23 cellular contexts compared by ENCODE assay signal in genomic region chr4:123014038-123014437, GRCh38.
A peak's percentile ranks its signal among the peaks of the same experiment; 100 is the strongest.
DNase-seq lines count a peak whose midpoint lies in the region; ATAC-seq and TF ChIP-seq lines count a peak whose summit lies in the region.
"Had no signal": no experiment of that assay in that cellular context is flagged by ENCODE, and none has a peak within 500 bp of the region (broad histone marks: within the 10 kb centered on the region; RNA-seq: fewer than 3 reads in every experiment).

No MANE protein-coding gene starts in this region.

- H3K9ac ChIP-seq in adipocyte (ENCODE audit: low read length) (peak overlapping the region; percentile 23), skeletal muscle satellite cell (ENCODE audit: low read depth, low read length) (peak overlapping the region; percentile 62)

- CTCF ChIA-PET in T-cell (lab: Charles Lee): no interaction called here

- no peaks in the 10 kb centered on the region for H3K9me3 Mint-ChIP-seq in T-cell
- H3K9me3 Mint-ChIP-seq: CD4-positive, CD25-positive, alpha-beta regulatory T cell; IgD-negative memory B cell had no signal

- no peaks in the 10 kb centered on the region for H3K9me3 ChIP-seq in adipocyte (ENCODE audit: control insufficient read depth, low read length)
- no peaks in the 10 kb centered on the region for H3K9me3 ChIP-seq in skeletal muscle satellite cell (replicated peaks; ENCODE audit: low read length)
- H3K9me3 ChIP-seq in mucosa of descending colon: no peaks in the 10 kb centered on the region
- H3K9me3 ChIP-seq: BE2C, MG63 had no signal

- H3K27me3 Mint-ChIP-seq in T-cell: no peaks in the 10 kb centered on the region
- H3K27me3 Mint-ChIP-seq: CD4-positive, CD25-positive, alpha-beta regulatory T cell; IgD-negative memory B cell had no signal

- TF ChIP-seq CTCF in mucosa of descending colon (IDR thresholded peaks at IDR 0.05): no peak

- H3K27me3 ChIP-seq in adipocyte (replicated peaks; ENCODE audit: control insufficient read depth, insufficient read depth, low read length) (no peaks in the 10 kb centered on the region), skeletal muscle satellite cell (ENCODE audit: control insufficient read depth, insufficient read depth, low read length) (no peaks in the 10 kb centered on the region)
- H3K27me3 ChIP-seq: BE2C, MG63, SJCRH30 had no signal

- H3K4me1 Mint-ChIP-seq in T-cell: no peaks in the 10 kb centered on the region
- H3K4me1 Mint-ChIP-seq: IgD-negative memory B cell had no signal

- no peaks in the 10 kb centered on the region for H3K36me3 ChIP-seq in adipocyte (ENCODE audit: control insufficient read depth, insufficient read depth, low read length, severe bottlenecking)
- H3K36me3 ChIP-seq in skeletal muscle satellite cell (ENCODE audit: insufficient read depth, low read length): peaks cover 2% of the 10 kb centered on the region
- no peaks in the 10 kb centered on the region for H3K36me3 ChIP-seq in mucosa of descending colon (ENCODE audit: low read depth)
- H3K36me3 ChIP-seq: BE2C had no signal

- no peak overlapping the region for H3K4me3 Mint-ChIP-seq in T-cell
- H3K4me3 Mint-ChIP-seq: CD4-positive, CD25-positive, alpha-beta regulatory T cell had no signal

- peak; percentile 52 for DNase-seq in GM03348 (ENCODE audit: low spot score)
- DNase-seq in adipocyte (ENCODE audit: low read depth): peak; percentile 38
- DNase-seq in fibroblast of peridontal ligament (ENCODE audit: extremely low read depth): peak; percentile 45
- DNase-seq in stimulated activated naive CD4-positive, alpha-beta T cell treated with Interleukin-2 at 50 U/mL for 16 hours (lab: John Stamatoyannopoulos, UW): no peak
- DNase-seq in T-cell: no peak
- no peak for DNase-seq in mucosa of descending colon
- DNase-seq: BE2C; Calu3; CD4-positive, CD25-positive, alpha-beta regulatory T cell; Kasumi-1; MG63; NCI-H1092; NCI-H146; NCI-H2029 treated with DMSO at 0.1 percent for 48 hours; NCI-H2171; NCI-H446; NCI-H69; SJCRH30; SW 1271 had no signal

- intact Hi-C loops in mucosa of descending colon (cut with DNase I, micrococcal nuclease): no loop called here

- H3K4me3 ChIP-seq in adipocyte (ENCODE audit: low read length) (no peak overlapping the region), skeletal muscle satellite cell (ENCODE audit: low read length) (no peak overlapping the region), mucosa of descending colon (no peak overlapping the region)
- H3K4me3 ChIP-seq: MG63, SJCRH30 had no signal

- H3K27ac Mint-ChIP-seq in T-cell: no peak overlapping the region
- H3K27ac Mint-ChIP-seq: CD4-positive, CD25-positive, alpha-beta regulatory T cell; IgD-negative memory B cell had no signal

- ATAC-seq in esophagus mucosa (no peak), T-cell (replicated peaks in 1 of 4) (no peak), mucosa of descending colon (no peak)
- ATAC-seq: Panc1 had no signal

- peak overlapping the region; percentile 55 for H3K4me2 ChIP-seq in skeletal muscle satellite cell (ENCODE audit: low read length)

- POLR2A ChIA-PET in T-cell (lab: Charles Lee): no interaction called here

- H3K4me1 ChIP-seq in adipocyte (ENCODE audit: control insufficient read depth, insufficient read depth, low read length): peaks cover 26% of the 10 kb centered on the region
- H3K4me1 ChIP-seq in skeletal muscle satellite cell (ENCODE audit: control insufficient read depth, insufficient read depth, low read length): peaks cover 36% of the 10 kb centered on the region
- H3K4me1 ChIP-seq in mucosa of descending colon (ENCODE audit: low read depth): no peaks in the 10 kb centered on the region
- H3K4me1 ChIP-seq: BE2C had no signal

- H3K36me3 Mint-ChIP-seq in T-cell: peaks cover 41% of the 10 kb centered on the region

Comparison
In these comparisons a context has a peak if more than half of its experiments do, and no peak if none do; other contexts are left out.
1. DNase-seq: peak in GM03348 (single experiment), adipocyte (single experiment) and fibroblast of peridontal ligament (single experiment); none in stimulated activated naive CD4-positive, alpha-beta T cell treated with Interleukin-2 at 50 U/mL for 16 hours (single experiment), T-cell (0 of 34) and mucosa of descending colon (0 of 3).